In the genomic region with DNA sequence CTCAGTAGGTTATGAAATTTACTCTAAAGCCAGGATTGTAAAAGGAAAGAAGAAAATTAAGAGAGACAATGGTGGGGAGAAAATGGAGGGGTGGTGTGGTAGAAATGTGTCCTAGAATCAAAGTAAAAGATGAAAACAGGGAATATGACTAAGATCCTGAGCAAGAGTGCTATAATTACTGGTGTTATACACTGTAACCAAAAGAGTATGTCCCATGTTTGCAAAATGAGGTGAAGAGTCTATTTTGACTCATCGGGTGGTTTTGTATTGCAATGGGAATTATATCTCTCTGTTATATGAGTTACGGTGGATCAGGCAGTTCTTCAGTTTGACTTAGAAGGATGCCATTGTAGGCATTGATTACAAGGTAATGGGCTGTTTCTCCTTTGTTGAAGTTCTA, we compare ENCODE assay signal across 19 cellular contexts. TPM values are rescaled to one million over a fixed set of nuclear protein-coding genes. Genes with fewer than 3 reads are reported as not detected.
A peak's percentile ranks its signal among the peaks of the same experiment; 100 is the strongest.
DNase-seq lines count a peak whose midpoint lies in the region; ATAC-seq and TF ChIP-seq lines count a peak whose summit lies in the region.
"Had no signal": no experiment of that assay in that cellular context is flagged by ENCODE, and none has a peak within 500 bp of the region (broad histone marks: within the 10 kb centered on the region; RNA-seq: fewer than 3 reads in every experiment).

No MANE protein-coding gene starts in this region.

- DNase-seq in AG08396 (ENCODE audit: low spot score) = peak; percentile 19
- DNase-seq in CD4-positive, alpha-beta T cell = no peak
- DNase-seq in T-helper 17 cell = no peak
- no peak for DNase-seq in memory B cell (ENCODE audit: low spot score in 2 of 2)
- no peak for DNase-seq in stimulated activated CD4-positive, alpha-beta T cell treated with anti-CD3 and anti-CD28 coated beads, Interleukin-1b, Interleukin-23, amount 100 ng/mL, for 48 hours
- DNase-seq: activated effector memory CD4-positive, alpha-beta T cell treated with anti-CD3 and anti-CD28 coated beads, Interleukin-2, amount 50 U/mL, for 16 hours; H7; immature natural killer cell; left ventricle myocardium superior; MG63; mucosa of descending colon; NCI-H146; SHP77 treated with DMSO at 0.1 percent for 48 hours; spleen; T-helper 1 cell had no signal

- no peaks in the 10 kb centered on the region for H3K27me3 Mint-ChIP-seq in CD4-positive, alpha-beta T cell
- H3K27me3 Mint-ChIP-seq in T-helper 17 cell = no peaks in the 10 kb centered on the region
- H3K27me3 Mint-ChIP-seq in memory B cell = no peaks in the 10 kb centered on the region

- no peak overlapping the region for H3K4me3 Mint-ChIP-seq in CD4-positive, alpha-beta T cell
- no peak overlapping the region for H3K4me3 Mint-ChIP-seq in T-helper 17 cell
- no peak overlapping the region for H3K4me3 Mint-ChIP-seq in memory B cell
- H3K4me3 Mint-ChIP-seq: immature natural killer cell had no signal

- H3K27me3 ChIP-seq in CD4-positive, alpha-beta T cell (ENCODE audit: control insufficient read depth, insufficient read depth, low read length) = no peaks in the 10 kb centered on the region
- H3K27me3 ChIP-seq: MG63, spleen had no signal

- intact Hi-C loops in CD4-positive, alpha-beta T cell (cut with DNase I, micrococcal nuclease) = no loop called here

- no peak for TF ChIP-seq CTCF in CD4-positive, alpha-beta T cell (IDR thresholded peaks at IDR 0.05)

- no peaks in the 10 kb centered on the region for H3K9me3 Mint-ChIP-seq in CD4-positive, alpha-beta T cell
- H3K9me3 Mint-ChIP-seq in memory B cell = no peaks in the 10 kb centered on the region
- H3K9me3 Mint-ChIP-seq: immature natural killer cell had no signal

- no peak overlapping the region for H3K27ac ChIP-seq in CD4-positive, alpha-beta T cell (ENCODE audit: low read depth, low read length)
- H3K27ac ChIP-seq: thoracic aorta had no signal

- peaks cover 75% of the 10 kb centered on the region for H3K4me1 Mint-ChIP-seq in CD4-positive, alpha-beta T cell (ENCODE audit: low read depth)
- H3K4me1 Mint-ChIP-seq in T-helper 17 cell = peaks cover 50% of the 10 kb centered on the region
- peaks cover 40% of the 10 kb centered on the region for H3K4me1 Mint-ChIP-seq in memory B cell

- peaks cover 15% of the 10 kb centered on the region for H3K36me3 Mint-ChIP-seq in CD4-positive, alpha-beta T cell (ENCODE audit: low read depth)
- H3K36me3 Mint-ChIP-seq in T-helper 17 cell (ENCODE audit: low read depth) = peaks cover 3% of the 10 kb centered on the region
- H3K36me3 Mint-ChIP-seq in memory B cell = peaks cover 15% of the 10 kb centered on the region

- no peaks in the 10 kb centered on the region for H3K9me3 ChIP-seq in CD4-positive, alpha-beta T cell (ENCODE audit: control insufficient read depth, low read length)
- H3K9me3 ChIP-seq in T-helper 17 cell (ENCODE audit: control insufficient read depth, low read length, poor library complexity, severe bottlenecking) = no peaks in the 10 kb centered on the region
- H3K9me3 ChIP-seq: MG63, mucosa of descending colon, spleen, thoracic aorta had no signal

- H3K27ac Mint-ChIP-seq in CD4-positive, alpha-beta T cell = peak overlapping the region; percentile 89
- H3K27ac Mint-ChIP-seq in T-helper 17 cell = peak overlapping the region; percentile 97
- H3K27ac Mint-ChIP-seq in memory B cell = peak overlapping the region; percentile 91

- CTCF ChIA-PET in CD4-positive, alpha-beta T cell (lab: Charles Lee) = no interaction called here

- POLR2A ChIA-PET in CD4-positive, alpha-beta T cell (lab: Charles Lee) = interaction anchor here (0.6 to 0.9 kb wide), 2 partner anchors 245 to 525 kb away, joined by 3 read pairs; no protein-coding TSS in a partner anchor

- ATAC-seq in CD4-positive, alpha-beta T cell (ENCODE audit: poor library complexity) = no peak
- ATAC-seq in T-helper 17 cell = no peak
- ATAC-seq in memory B cell (ENCODE audit: low read depth) = no peak
- ATAC-seq in GM21447 (IDR thresholded peaks at IDR 0.05; ENCODE audit: unreplicated experiment) = no peak
- no peak for ATAC-seq in GM21390 (IDR thresholded peaks at IDR 0.05; ENCODE audit: unreplicated experiment)
- ATAC-seq: HepG2, left ventricle myocardium superior, mucosa of descending colon had no signal

RNA-seq across cellular contexts. Expression of gene L3MBTL3, which starts 8.5 kb away (rescaled TPM):
- 10 to 100 TPM; 29.0 to 30.1 TPM for total RNA-seq in CD4-positive, alpha-beta T cell
- total RNA-seq in T-helper 17 cell = 10 to 100 TPM; 36.6 to 45.2 TPM
